ENCODE assay signal across 14 cellular contexts in the genomic region with DNA sequence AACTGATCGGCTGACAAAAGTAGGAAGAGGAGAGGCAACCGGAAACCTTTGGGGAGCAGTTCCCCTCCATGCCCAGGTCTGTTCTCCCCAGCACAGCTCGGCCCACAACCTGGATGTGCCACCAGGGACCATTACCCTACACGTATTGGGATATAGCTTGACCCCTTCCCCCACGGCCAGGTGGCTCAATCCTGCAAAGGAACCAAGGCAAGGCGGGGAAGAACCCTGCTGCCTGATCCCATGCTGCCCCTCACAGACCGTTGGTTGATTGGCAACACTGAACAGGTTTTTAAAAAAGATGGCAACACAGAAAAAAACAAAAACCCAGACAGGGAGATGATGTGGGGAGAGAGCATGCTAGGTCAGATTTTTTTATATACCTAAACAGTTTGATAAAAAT. TPM values are rescaled to one million over a fixed set of nuclear protein-coding genes. Genes with fewer than 3 reads are reported as not detected.
DNase-seq lines count a peak whose midpoint lies in the region; ATAC-seq and TF ChIP-seq lines count a peak whose summit lies in the region.
"Had no signal": no experiment of that assay in that cellular context is flagged by ENCODE, and none has a peak within 500 bp of the region (broad histone marks: within the 10 kb centered on the region; RNA-seq: fewer than 3 reads in every experiment).

No MANE protein-coding gene starts in this region.

- H3K79me2 ChIP-seq in SK-N-SH (ENCODE audit: insufficient read depth) (no peaks in the 10 kb centered on the region), neural progenitor cell (ENCODE audit: low read depth) (no peaks in the 10 kb centered on the region), hepatocyte (no peaks in the 10 kb centered on the region)
- H3K79me2 ChIP-seq: parathyroid adenoma had no signal

- CTCF ChIA-PET in SK-N-SH (lab: Yijun Ruan, JAX): interaction anchor here (0.7 kb wide), 1 partner anchor 492 kb away, joined by 4 read pairs; no protein-coding TSS in a partner anchor

- no peaks in the 10 kb centered on the region for H3K9me2 ChIP-seq in SK-N-SH
- H3K9me2 ChIP-seq in hepatocyte (replicated peaks; ENCODE audit: insufficient read depth): no peaks in the 10 kb centered on the region

- DNase-seq in SK-N-SH (peak; percentile 8), NB4 (ENCODE audit: low read depth) (peak; percentile 11), neural progenitor cell (ENCODE audit: low spot score) (peak; percentile 35), hepatocyte (ENCODE audit: low spot score) (no peak), coronary artery (ENCODE audit: low spot score) (no peak), upper lobe of right lung (no peak)
- DNase-seq: activated CD4-positive, alpha-beta T cell treated with anti-CD3 and anti-CD28 coated beads for 4 hours; MG63; OCI-M1; T-helper 1 cell had no signal

- H3K36me3 ChIP-seq in SK-N-SH (replicated peaks in 1 of 2; ENCODE audit: control insufficient read depth in 1 of 2, insufficient read depth in 2 of 2, low read length in 1 of 2): no peaks in the 10 kb centered on the region
- H3K36me3 ChIP-seq in neural progenitor cell: no peaks in the 10 kb centered on the region
- no peaks in the 10 kb centered on the region for H3K36me3 ChIP-seq in hepatocyte (replicated peaks; ENCODE audit: insufficient read depth, low read depth)
- no peaks in the 10 kb centered on the region for H3K36me3 ChIP-seq in upper lobe of right lung
- H3K36me3 ChIP-seq: MG63 had no signal

- H3K4me3 Mint-ChIP-seq in neural progenitor cell: no peak overlapping the region
- H3K4me3 Mint-ChIP-seq: stimulated activated naive CD8-positive, alpha-beta T cell treated with anti-CD3 and anti-CD28 coated beads, Interleukin-15, Interleukin-2, amounts not matched to agents 100 ng/mL and 50 ng/mL, for 24 hours had no signal

- H3K36me3 Mint-ChIP-seq in neural progenitor cell: no peaks in the 10 kb centered on the region

- TF ChIP-seq RAD21 in SK-N-SH (IDR thresholded peaks at IDR 0.05; ENCODE audit: low read length): peak; percentile 28

- POLR2A ChIA-PET in SK-N-SH (lab: Yijun Ruan, JAX): no interaction called here

- TF ChIP-seq CTCF in SK-N-SH (IDR thresholded peaks at IDR 0.05) (no peak), NB4 (IDR thresholded peaks at IDR 0.05; ENCODE audit: low read depth, low read length) (no peak), VCaP (conservative IDR thresholded peaks at IDR 0.05) (peak; percentile 24; the same call in 1 of the 2 replicates), neural progenitor cell (IDR thresholded peaks at IDR 0.05) (peak; percentile 33), hepatocyte (IDR thresholded peaks at IDR 0.05; ENCODE audit: poor library complexity) (no peak), coronary artery (IDR thresholded peaks at IDR 0.05) (no peak), upper lobe of right lung (IDR thresholded peaks at IDR 0.05) (no peak)

- no peak overlapping the region for H3K4me3 ChIP-seq in SK-N-SH (ENCODE audit: low read depth in 2 of 2, low read length in 1 of 2)
- no peak overlapping the region for H3K4me3 ChIP-seq in NB4 (ENCODE audit: low read depth, low read length)
- H3K4me3 ChIP-seq in neural progenitor cell: no peak overlapping the region
- no peak overlapping the region for H3K4me3 ChIP-seq in hepatocyte
- no peak overlapping the region for H3K4me3 ChIP-seq in coronary artery
- H3K4me3 ChIP-seq in upper lobe of right lung: no peak overlapping the region
- H3K4me3 ChIP-seq: MG63 had no signal

- H3K9me3 ChIP-seq in SK-N-SH (no peaks in the 10 kb centered on the region), neural progenitor cell (ENCODE audit: low read depth) (no peaks in the 10 kb centered on the region), hepatocyte (ENCODE audit: low read depth) (no peaks in the 10 kb centered on the region), upper lobe of right lung (no peaks in the 10 kb centered on the region)
- H3K9me3 ChIP-seq: MG63 had no signal

- WGBS in SK-N-SH (ENCODE audit: low lambda C conversion rate): 47% methylated on average over 7 of the region's 7 CpGs
- 66% methylated on average over 7 of the region's 7 CpGs for WGBS in hepatocyte (ENCODE audit: low lambda C conversion rate, missing lambda C conversion rate)

- peaks cover 2% of the 10 kb centered on the region for H3K27me3 Mint-ChIP-seq in neural progenitor cell (ENCODE audit: insufficient read depth, low read depth)
- H3K27me3 Mint-ChIP-seq: stimulated activated naive CD8-positive, alpha-beta T cell treated with anti-CD3 and anti-CD28 coated beads, Interleukin-15, Interleukin-2, amounts not matched to agents 100 ng/mL and 50 ng/mL, for 24 hours had no signal

- H3K27ac ChIP-seq in SK-N-SH (ENCODE audit: low read depth in 2 of 2, low read length in 1 of 2): no peak overlapping the region
- H3K27ac ChIP-seq in VCaP: no peak overlapping the region
- no peak overlapping the region for H3K27ac ChIP-seq in neural progenitor cell
- H3K27ac ChIP-seq in hepatocyte: no peak overlapping the region
- H3K27ac ChIP-seq in coronary artery: no peak overlapping the region
- H3K27ac ChIP-seq in upper lobe of right lung: no peak overlapping the region
- H3K27ac ChIP-seq: parathyroid adenoma had no signal

- H3K4me1 ChIP-seq in SK-N-SH (ENCODE audit: control insufficient read depth in 1 of 2, insufficient read depth in 2 of 2, low read depth in 1 of 2, low read length in 1 of 2) (no peaks in the 10 kb centered on the region), neural progenitor cell (no peaks in the 10 kb centered on the region), hepatocyte (ENCODE audit: insufficient read depth) (no peaks in the 10 kb centered on the region), upper lobe of right lung (no peaks in the 10 kb centered on the region)

- H3K9ac ChIP-seq in SK-N-SH (no peak overlapping the region), neural progenitor cell (no peak overlapping the region)
- H3K9ac ChIP-seq: parathyroid adenoma had no signal

- no peak for ATAC-seq in SK-N-SH treated with all-trans-retinoic acid at 6 μM for 48 hours
- ATAC-seq in upper lobe of right lung: no peak

- no peaks in the 10 kb centered on the region for H3K4me1 Mint-ChIP-seq in neural progenitor cell

- no peaks in the 10 kb centered on the region; the same call in 1 of the 2 replicates for H3K27me3 ChIP-seq in SK-N-SH (ENCODE audit: insufficient read depth)
- H3K27me3 ChIP-seq in neural progenitor cell: no peaks in the 10 kb centered on the region
- no peaks in the 10 kb centered on the region for H3K27me3 ChIP-seq in hepatocyte
- H3K27me3 ChIP-seq in upper lobe of right lung: peaks cover 8% of the 10 kb centered on the region
- H3K27me3 ChIP-seq: MG63 had no signal

- no peak for TF ChIP-seq POLR2A in NB4 (IDR thresholded peaks at IDR 0.05; ENCODE audit: extremely low read depth, insufficient read length)

- H3K27ac Mint-ChIP-seq in neural progenitor cell: no peak overlapping the region
- H3K27ac Mint-ChIP-seq: stimulated activated naive CD8-positive, alpha-beta T cell treated with anti-CD3 and anti-CD28 coated beads, Interleukin-15, Interleukin-2, amounts not matched to agents 100 ng/mL and 50 ng/mL, for 24 hours had no signal

- H2AFZ ChIP-seq in SK-N-SH (ENCODE audit: low read depth) (no peak overlapping the region), neural progenitor cell (replicated peaks) (peak overlapping the region; percentile 30), hepatocyte (no peak overlapping the region)
- H2AFZ ChIP-seq: parathyroid adenoma had no signal

- intact Hi-C loops in upper lobe of right lung (cut with DNase I): no loop called here

- H4K20me1 ChIP-seq in SK-N-SH (ENCODE audit: insufficient read depth) (no peaks in the 10 kb centered on the region), neural progenitor cell (ENCODE audit: low read depth) (no peaks in the 10 kb centered on the region), hepatocyte (ENCODE audit: insufficient read depth, poor library complexity, severe bottlenecking) (no peaks in the 10 kb centered on the region)

- no peak for TF ChIP-seq EP300 in SK-N-SH (IDR thresholded peaks at IDR 0.05; ENCODE audit: borderline replicate concordance in 1 of 2, low read depth in 1 of 2, low read length in 1 of 2)

- no peak overlapping the region for H3K4me2 ChIP-seq in SK-N-SH
- H3K4me2 ChIP-seq in neural progenitor cell: no peak overlapping the region
- no peak overlapping the region for H3K4me2 ChIP-seq in hepatocyte

- H3F3A ChIP-seq in SK-N-SH (replicated peaks; ENCODE audit: insufficient read depth): no peaks in the 10 kb centered on the region
- H3F3A ChIP-seq in neural progenitor cell (ENCODE audit: low read depth): no peaks in the 10 kb centered on the region

- H3K9me3 Mint-ChIP-seq in neural progenitor cell: no peaks in the 10 kb centered on the region
- H3K9me3 Mint-ChIP-seq: stimulated activated naive CD8-positive, alpha-beta T cell treated with anti-CD3 and anti-CD28 coated beads, Interleukin-15, Interleukin-2, amounts not matched to agents 100 ng/mL and 50 ng/mL, for 24 hours had no signal

TF ChIP-seq in SK-N-SH, 30 proteins besides CTCF, POLR2A, EP300 and RAD21 (continues in another document):
- TF ChIP-seq, protein P1, sequence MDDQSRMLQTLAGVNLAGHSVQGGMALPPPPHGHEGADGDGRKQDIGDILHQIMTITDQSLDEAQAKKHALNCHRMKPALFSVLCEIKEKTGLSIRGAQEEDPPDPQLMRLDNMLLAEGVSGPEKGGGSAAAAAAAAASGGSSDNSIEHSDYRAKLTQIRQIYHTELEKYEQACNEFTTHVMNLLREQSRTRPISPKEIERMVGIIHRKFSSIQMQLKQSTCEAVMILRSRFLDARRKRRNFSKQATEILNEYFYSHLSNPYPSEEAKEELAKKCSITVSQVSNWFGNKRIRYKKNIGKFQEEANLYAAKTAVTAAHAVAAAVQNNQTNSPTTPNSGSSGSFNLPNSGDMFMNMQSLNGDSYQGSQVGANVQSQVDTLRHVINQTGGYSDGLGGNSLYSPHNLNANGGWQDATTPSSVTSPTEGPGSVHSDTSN (IDR thresholded peaks at IDR 0.05): no peak
- no peak for TF ChIP-seq NRF1 (IDR thresholded peaks at IDR 0.05; ENCODE audit: low read depth, low read length)

TF ChIP-seq in SK-N-SH treated with all-trans-retinoic acid at 6 μM for 48 hours, 23 proteins besides CTCF, POLR2A, EP300 and RAD21 (continues in another document):
- no peak for TF ChIP-seq ISL1 (CRISPR knock-in tag; IDR thresholded peaks at IDR 0.05)

RNA-seq across cellular contexts. Expression of a gene that starts 19.6 kb away (rescaled TPM):
- polyA plus RNA-seq in SK-N-SH (2012; rRNA removed) (8.4 and 12.4 TPM in 2 replicates), hepatocyte (19.6 and 20.7 TPM in 2 replicates)
- polyA plus RNA-seq in SK-N-SH (2012; cell fraction: cytosol; rRNA removed): 15.4 and 16.5 TPM in 2 replicates
- 3.6 and 8.0 TPM in 2 replicates for polyA plus RNA-seq in SK-N-SH (2012; cell fraction: nucleus; rRNA removed)
- total RNA-seq in neural progenitor cell (ENCODE audit: low replicate concordance) (22.0 and 31.8 TPM in 2 replicates), hepatocyte (36.3 and 37.4 TPM in 2 replicates), upper lobe of right lung (33.2 TPM)

Comparison
In these comparisons a context has a peak if more than half of its experiments do, and no peak if none do; other contexts are left out.
1. DNase-seq: peak in SK-N-SH (single experiment), NB4 (single experiment) and neural progenitor cell (single experiment); none in hepatocyte (single experiment), coronary artery (single experiment) and upper lobe of right lung (single experiment).
2. CTCF ChIP-seq: peak in VCaP (single experiment) and neural progenitor cell (single experiment); none in SK-N-SH (single experiment), NB4 (single experiment), hepatocyte (single experiment), coronary artery (single experiment) and upper lobe of right lung (single experiment).